1 cellular context compared by ENCODE assay signal in genomic region chr1:197892684-197893083, GRCh38.
TF ChIP-seq lines count a peak whose summit lies in the region.

No MANE protein-coding gene starts in this region.

TF ChIP-seq in HepG2, 621 proteins besides CTCF, POLR2A, EP300 and RAD21 (continued from another document):
- TF ChIP-seq ZNF574 (CRISPR knock-in tag; IDR thresholded peaks at IDR 0.05) = no peak
- no peak for TF ChIP-seq MAFF (IDR thresholded peaks at IDR 0.05; ENCODE audit: low read depth, low read length)
- TF ChIP-seq ZNF362 (CRISPR knock-in tag; IDR thresholded peaks at IDR 0.05; ENCODE audit: borderline replicate concordance) = no peak
- no peak for TF ChIP-seq ZNF616 (CRISPR knock-in tag; IDR thresholded peaks at IDR 0.05; ENCODE audit: low read depth)
- TF ChIP-seq NCOA2 (CRISPR knock-in tag; IDR thresholded peaks at IDR 0.05) = no peak
- peak; percentile 73 for TF ChIP-seq NCOR1 (IDR thresholded peaks at IDR 0.05; ENCODE audit: borderline replicate concordance, low read length)
- no peak for TF ChIP-seq YY1 (IDR thresholded peaks at IDR 0.05; ENCODE audit: insufficient read depth, insufficient replicate concordance, low read depth, low read length)
- peak; percentile 97 for TF ChIP-seq ZNF281 (CRISPR knock-in tag; IDR thresholded peaks at IDR 0.05; ENCODE audit: borderline replicate concordance)
- TF ChIP-seq GRHL1 (CRISPR knock-in tag; conservative IDR thresholded peaks at IDR 0.05) = no peak
- no peak for TF ChIP-seq GABPA (IDR thresholded peaks at IDR 0.05; ENCODE audit: low read depth, low read length)
- no peak for TF ChIP-seq GABPA (CRISPR knock-in tag; IDR thresholded peaks at IDR 0.05; ENCODE audit: low read depth)
- peak; percentile 65 for TF ChIP-seq ZNF12 (CRISPR knock-in tag; IDR thresholded peaks at IDR 0.05)
- TF ChIP-seq ZMYM2 (CRISPR knock-in tag; IDR thresholded peaks at IDR 0.05) = no peak
- TF ChIP-seq RBM22 (optimal IDR thresholded peaks at IDR 0.05; ENCODE audit: low read length) = no peak
